ENCODE assay signal across 8 cellular contexts in genomic region chr15:34367128-34368081, GRCh38. TPM values are rescaled to one million over a fixed set of nuclear protein-coding genes. Genes with fewer than 3 reads are reported as not detected.
DNase-seq lines count a peak whose midpoint lies in the region; ATAC-seq, FAIRE-seq and TF ChIP-seq lines count a peak whose summit lies in the region.

Gene LPCAT4 (minus strand): TSS chr15:34367196. CDS start chr15:34367100, 96 bp downstream.

- H3K36me3 ChIP-seq in adrenal gland (replicated peaks in 1 of 2) = no peaks in the 10 kb centered on the region
- H3K36me3 ChIP-seq in heart right ventricle = peaks cover 0 to 18% (median 4%) of the 10 kb centered on the region in 9 donors
- no peaks in the 10 kb centered on the region for H3K36me3 ChIP-seq in upper lobe of right lung

- TF ChIP-seq POLR2A in GM12892 (IDR thresholded peaks at IDR 0.05; ENCODE audit: low read depth, low read length) (peak; percentile 87; the same call in 1 of the 2 replicates), adrenal gland (IDR thresholded peaks at IDR 0.05) (peak; percentile 47 to 62)

- intact Hi-C loops in adrenal gland (cut with DNase I) = loop anchor here (10.0 kb wide), 3 partner anchors 123 to 303 kb away; no protein-coding TSS in a partner anchor
- intact Hi-C loops in heart right ventricle (cut with DNase I) = loop anchor here in 9 of 10 donors (1.0 to 10.0 kb wide), 15 partner anchors 24 to 600 kb away; partner anchors contain the start of genes NOP10 (in 6 of the 9), NUTM1 (in 6 of the 9), EMC7 (in 4 of the 9) and PGBD4 (in 4 of the 9)
- intact Hi-C loops in upper lobe of right lung (cut with DNase I) = no loop called here

- H3K9me3 ChIP-seq in adrenal gland (replicated peaks in 1 of 3) = no peaks in the 10 kb centered on the region
- no peaks in the 10 kb centered on the region for H3K9me3 ChIP-seq in heart right ventricle
- H3K9me3 ChIP-seq in upper lobe of right lung = no peaks in the 10 kb centered on the region

- WGBS in adrenal gland, 4 donors = 0 to 1% (median 0%) methylated on average over 11 to 79 of the region's 79 CpGs
- 0 to 1% methylated on average over 76 to 78 of the region's 79 CpGs for WGBS in heart right ventricle, 2 donors

- no peaks in the 10 kb centered on the region for H3K27me3 ChIP-seq in adrenal gland
- H3K27me3 ChIP-seq in heart right ventricle = no peaks in the 10 kb centered on the region
- no peaks in the 10 kb centered on the region for H3K27me3 ChIP-seq in upper lobe of right lung

- peaks cover 2% of the 10 kb centered on the region for H3K36me3 Mint-ChIP-seq in progenitor cell of endocrine pancreas (ENCODE audit: insufficient read depth)

- peak; percentile 85 for DNase-seq in GM12892 (ENCODE audit: insufficient read length)
- DNase-seq in NCI-H1417 treated with DMSO at 0.1 percent for 48 hours (lab: John Stamatoyannopoulos, UW) = peak; percentile 90
- DNase-seq in T-helper 1 cell = peak; percentile 81 to 96 (median 85)
- peak; percentile 83 to 93 (median 88) for DNase-seq in adrenal gland
- peak; percentile 88 to 89 for DNase-seq in heart right ventricle
- DNase-seq in progenitor cell of endocrine pancreas (ENCODE audit: low spot score, unreplicated experiment) = peak; percentile 76
- DNase-seq in upper lobe of right lung = peak; percentile 95

- H3K27ac Mint-ChIP-seq in progenitor cell of endocrine pancreas = peak within 1 kb of the TSS; percentile 99

- peaks cover 0 to 5% of the 10 kb centered on the region in 2 donors for H3K4me1 ChIP-seq in adrenal gland (replicated peaks in 1 of 2)
- H3K4me1 ChIP-seq in heart right ventricle = peaks cover 0 to 26% (median 23%) of the 10 kb centered on the region in 9 donors
- peaks cover 9% of the 10 kb centered on the region for H3K4me1 ChIP-seq in upper lobe of right lung

- peak within 1 kb of the TSS; percentile 89 for H3K4me3 Mint-ChIP-seq in progenitor cell of endocrine pancreas (ENCODE audit: low read depth)

- H3K4me3 ChIP-seq in adrenal gland = peak within 1 kb of the TSS; percentile 72 to 94 (median 82)
- peak within 1 kb of the TSS; percentile 82 to 100 (median 95) for H3K4me3 ChIP-seq in heart right ventricle
- H3K4me3 ChIP-seq in upper lobe of right lung = peak within 1 kb of the TSS; percentile 98

- peak; percentile 96 for FAIRE-seq in GM12892 (lab: Jason Lieb, UNC)

- peak; percentile 85 to 97 (median 94) for TF ChIP-seq CTCF in adrenal gland (IDR thresholded peaks at IDR 0.05)
- TF ChIP-seq CTCF in heart right ventricle (IDR thresholded peaks at IDR 0.05) = peak; percentile 90 to 100 (median 96)
- TF ChIP-seq CTCF in progenitor cell of endocrine pancreas (IDR thresholded peaks at IDR 0.05; ENCODE audit: unreplicated experiment) = peak; percentile 93
- peak; percentile 96 for TF ChIP-seq CTCF in upper lobe of right lung (IDR thresholded peaks at IDR 0.05)

- ATAC-seq in HG02798 (IDR thresholded peaks at IDR 0.05; ENCODE audit: poor library complexity, unreplicated experiment) = peak; percentile 84
- peak; percentile 86 to 97 (median 92) for ATAC-seq in heart right ventricle
- peak; percentile 96 for ATAC-seq in upper lobe of right lung

- no peaks in the 10 kb centered on the region for H3K9me3 Mint-ChIP-seq in progenitor cell of endocrine pancreas (ENCODE audit: low read depth)

- no peaks in the 10 kb centered on the region for H3K27me3 Mint-ChIP-seq in progenitor cell of endocrine pancreas

- H3K27ac ChIP-seq in adrenal gland (peak within 1 kb of the TSS; percentile 73 to 95 (median 92)), heart right ventricle (peak within 1 kb of the TSS; percentile 97 to 100 (median 99)), upper lobe of right lung (peak within 1 kb of the TSS; percentile 98)

- peaks cover 14% of the 10 kb centered on the region for H3K4me1 Mint-ChIP-seq in progenitor cell of endocrine pancreas (ENCODE audit: low read depth)

RNA-seq across cellular contexts. Expression of gene LPCAT4, which starts in this region (rescaled TPM):
- polyA plus RNA-seq in GM12892 (2012; ENCODE audit: missing spikeins) = 33.3 TPM
- total RNA-seq in adrenal gland (10 to 100 TPM in 4 of 8 donors, 1 to 10 TPM in 4; 1.2 to 21.1 (median 10.2) TPM), heart right ventricle (100 to 1,000 TPM in 1 of 10 donors, 10 to 100 TPM in 9; 22.8 to 110 (median 50.6) TPM), progenitor cell of endocrine pancreas (65.7 and 68.2 TPM in 2 replicates), upper lobe of right lung (31.5 TPM)
- polyA plus RNA-seq in adrenal gland (10 to 100 TPM in 2 of 3 donors, 1 to 10 TPM in 1; 5.6 to 31.6 (median 29.0) TPM), heart right ventricle (10 to 100 TPM; 15.1 to 95.8 TPM)

Comparison
In these comparisons a context has a peak if more than half of its experiments do, and no peak if none do; other contexts are left out.
1. Peak in every context shown above with its lines: DNase-seq, ATAC-seq, H3K4me3 ChIP-seq and H3K27ac ChIP-seq.